Comparison of ENCODE assay signal across 8 cellular contexts in the genomic region with DNA sequence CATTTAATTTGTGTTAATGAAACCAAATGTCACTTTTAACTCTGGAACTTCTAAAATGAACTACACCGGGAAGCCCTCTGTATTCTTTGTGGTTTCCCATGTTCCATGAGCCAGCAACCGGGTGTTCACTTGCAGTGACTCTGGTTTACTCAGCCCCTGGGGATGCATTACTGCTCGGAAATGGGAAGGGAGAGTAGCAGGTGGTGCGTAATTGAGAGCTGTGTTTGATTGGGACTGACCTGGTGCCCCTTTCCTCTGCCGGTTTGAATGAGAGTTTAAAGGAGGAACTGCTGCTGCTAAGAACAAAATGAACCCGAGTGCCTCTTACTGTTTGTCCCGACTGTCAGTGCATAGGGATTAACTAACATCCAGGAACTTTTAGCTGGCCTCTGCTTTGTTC.
DNase-seq lines count a peak whose midpoint lies in the region; ATAC-seq and TF ChIP-seq lines count a peak whose summit lies in the region.

No MANE protein-coding gene starts in this region.

- no peak overlapping the region for H3K4ac ChIP-seq in H9 (ENCODE audit: low read depth, low read length)

- no peak overlapping the region for H2BK12ac ChIP-seq in H9 (ENCODE audit: insufficient read length, low read depth, low read length)

- H2BK20ac ChIP-seq in H9 (ENCODE audit: low read depth, low read length, poor library complexity, severe bottlenecking), result no peak overlapping the region

- H3K27me3 ChIP-seq in DND-41 (ENCODE audit: insufficient read depth, low read length, poor library complexity) (no peaks in the 10 kb centered on the region), H9 (ENCODE audit: insufficient read depth, low read length) (no peaks in the 10 kb centered on the region), A673 (replicated peaks; ENCODE audit: insufficient read depth, low read depth, low read length, poor library complexity) (no peaks in the 10 kb centered on the region)

- peaks cover 4% of the 10 kb centered on the region for H3K9me3 Mint-ChIP-seq in activated naive CD8-positive, alpha-beta T cell treated with anti-CD3 and anti-CD28 coated beads, Interleukin-2, amount 50 U/mL, for 24 hours
- no peaks in the 10 kb centered on the region for H3K9me3 Mint-ChIP-seq in H9

- H3K9ac ChIP-seq in DND-41 (ENCODE audit: low read depth, low read length), result peak overlapping the region; percentile 48
- H3K9ac ChIP-seq in H9 (ENCODE audit: extremely low read depth, insufficient read length, low read length), result no peak overlapping the region

- no peaks in the 10 kb centered on the region for H3K23me2 ChIP-seq in H9 (ENCODE audit: insufficient read length, low read depth, low read length, poor library complexity, severe bottlenecking)

- H3K4me2 ChIP-seq in DND-41 (ENCODE audit: insufficient read depth, low read length) (peak overlapping the region; percentile 68), H9 (ENCODE audit: insufficient read depth, insufficient read length, low read length) (no peak overlapping the region)

- no peak overlapping the region for H2BK5ac ChIP-seq in H9 (ENCODE audit: insufficient read length, low read length)

- no peak overlapping the region for H3K18ac ChIP-seq in H9 (ENCODE audit: insufficient read length, low read depth, low read length)

- H3K4me3 Mint-ChIP-seq in activated naive CD8-positive, alpha-beta T cell treated with anti-CD3 and anti-CD28 coated beads, Interleukin-2, amount 50 U/mL, for 24 hours, result peak overlapping the region; percentile 71
- H3K4me3 Mint-ChIP-seq in H9, result no peak overlapping the region

- H3K36me3 Mint-ChIP-seq in activated naive CD8-positive, alpha-beta T cell treated with anti-CD3 and anti-CD28 coated beads, Interleukin-2, amount 50 U/mL, for 24 hours (ENCODE audit: low read depth), result peaks cover 58% of the 10 kb centered on the region
- H3K36me3 Mint-ChIP-seq in H9 (ENCODE audit: insufficient read depth in 1 of 3, low read depth in 3 of 3), result peaks cover 0 to 4% (median 2%) of the 10 kb centered on the region in 3 experiments; a peak in 4 of 7 replicates

- H3K36me3 ChIP-seq in DND-41 (ENCODE audit: insufficient read depth, low read length) (peaks cover 9% of the 10 kb centered on the region; the same call in 1 of the 2 replicates), A673 (ENCODE audit: insufficient read depth, low read length, poor library complexity, severe bottlenecking) (no peaks in the 10 kb centered on the region)

- H4K8ac ChIP-seq in H9 (replicated peaks; ENCODE audit: insufficient read length, low read depth, low read length), result no peak overlapping the region

- H3K9me3 ChIP-seq in DND-41 (ENCODE audit: insufficient read depth, low read length, severe bottlenecking), result no peaks in the 10 kb centered on the region
- H3K9me3 ChIP-seq in H9 (ENCODE audit: control insufficient read depth, low read depth, low read length), result no peaks in the 10 kb centered on the region
- H3K9me3 ChIP-seq in A673 (ENCODE audit: low read depth, low read length, poor library complexity, severe bottlenecking), result no peaks in the 10 kb centered on the region

- no peak overlapping the region for H3T11ph ChIP-seq in H9 (ENCODE audit: low read length)

- peak overlapping the region; percentile 26; the same call in 1 of the 2 replicates for H2AFZ ChIP-seq in DND-41 (ENCODE audit: low read depth, low read length)
- no peak overlapping the region for H2AFZ ChIP-seq in H9 (ENCODE audit: low read length)

- ATAC-seq in DND-41 (ENCODE audit: insufficient read depth, low read depth) (peak; percentile 81), GM21528 (IDR thresholded peaks at IDR 0.05; ENCODE audit: low FRiP score, unreplicated experiment) (peak; percentile 70)
- peak; percentile 83 for ATAC-seq in activated naive CD8-positive, alpha-beta T cell treated with anti-CD3 and anti-CD28 coated beads, Interleukin-2, amount 50 U/mL, for 24 hours

- intact Hi-C loops in A673 (cut with micrococcal nuclease; ENCODE audit: unreplicated experiment), result no loop called here

- no peak overlapping the region for H2BK15ac ChIP-seq in H9 (ENCODE audit: low read depth, low read length)

- H3K56ac ChIP-seq in H9 (ENCODE audit: insufficient read length, low read depth, low read length), result no peak overlapping the region

- WGBS in H9 (ENCODE audit: extremely low coverage, insufficient read length, low lambda C conversion rate), result no CpG with 5 or more reads among the region's 7 CpGs

- H3K23ac ChIP-seq in H9 (ENCODE audit: insufficient read length, low read depth, low read length), result no peak overlapping the region

- H3K27ac ChIP-seq in DND-41 (ENCODE audit: low read length), result peak overlapping the region; percentile 95
- no peak overlapping the region for H3K27ac ChIP-seq in H9 (ENCODE audit: insufficient read length, low read depth, low read length)
- no peak overlapping the region for H3K27ac ChIP-seq in A673 (ENCODE audit: low read depth, low read length, poor library complexity, severe bottlenecking)

- H3K4me1 ChIP-seq in DND-41 (ENCODE audit: insufficient read depth, low read length) (peaks cover 50% of the 10 kb centered on the region), H9 (ENCODE audit: insufficient read depth, low read length) (peaks cover 8% of the 10 kb centered on the region; the same call in 1 of the 2 replicates), A673 (ENCODE audit: insufficient read depth, low read length, poor library complexity, severe bottlenecking) (no peaks in the 10 kb centered on the region)

- TF ChIP-seq CTCF in DND-41 (IDR thresholded peaks at IDR 0.05; ENCODE audit: borderline replicate concordance, extremely low read depth, low read length, poor library complexity, severe bottlenecking) (no peak), H9 (conservative IDR thresholded peaks at IDR 0.05) (no peak), A673 (conservative IDR thresholded peaks at IDR 0.05; ENCODE audit: low read depth, low read length) (no peak)

- H3K14ac ChIP-seq in H9 (ENCODE audit: insufficient read depth, low read length), result no peak overlapping the region

- peaks cover 65% of the 10 kb centered on the region for H3K4me1 Mint-ChIP-seq in activated naive CD8-positive, alpha-beta T cell treated with anti-CD3 and anti-CD28 coated beads, Interleukin-2, amount 50 U/mL, for 24 hours
- H3K4me1 Mint-ChIP-seq in H9, result peaks cover 42 to 46% of the 10 kb centered on the region in 2 experiments

- H3K79me2 ChIP-seq in DND-41 (ENCODE audit: insufficient read depth, low read length), result no peaks in the 10 kb centered on the region
- H3K79me2 ChIP-seq in H9 (ENCODE audit: insufficient read depth, low read length), result no peaks in the 10 kb centered on the region

- H4K91ac ChIP-seq in H9 (ENCODE audit: insufficient read length, low read depth, low read length), result no peak overlapping the region

- H2AK5ac ChIP-seq in H9 (ENCODE audit: insufficient read length, low read length), result no peak overlapping the region

- H3K27me3 Mint-ChIP-seq in activated naive CD8-positive, alpha-beta T cell treated with anti-CD3 and anti-CD28 coated beads, Interleukin-2, amount 50 U/mL, for 24 hours, result no peaks in the 10 kb centered on the region
- H3K27me3 Mint-ChIP-seq in H9 (ENCODE audit: low read depth), result no peaks in the 10 kb centered on the region

- no TSS peak for BruUV-seq in A673 (replicated peaks; lab: Mats Ljungman, UMichigan)

- H2BK120ac ChIP-seq in H9 (ENCODE audit: low read depth, low read length, poor library complexity, severe bottlenecking), result no peak overlapping the region

- POLR2A ChIA-PET in A673 (lab: Charles Lee; ENCODE audit: low non-redundant PET), result no interaction called here

- H3K27ac Mint-ChIP-seq in activated naive CD8-positive, alpha-beta T cell treated with anti-CD3 and anti-CD28 coated beads, Interleukin-2, amount 50 U/mL, for 24 hours, result peak overlapping the region; percentile 94
- H3K27ac Mint-ChIP-seq in H9, result no peak overlapping the region; a peak in 1 of 7 replicates

- no peak overlapping the region for H4K5ac ChIP-seq in H9 (ENCODE audit: insufficient read length, low read depth, low read length)

- DNase-seq in DND-41 (peak; percentile 81), NCI-H146 treated with DMSO at 0.1 percent for 48 hours (lab: John Stamatoyannopoulos, UW; ENCODE audit: unreplicated experiment) (peak; percentile 89), H9 (no peak), GM19240 (ENCODE audit: insufficient read length, low spot score) (no peak), A673 (ENCODE audit: low spot score) (no peak)
- peak; percentile 68 for DNase-seq in activated naive CD8-positive, alpha-beta T cell treated with anti-CD3 and anti-CD28 coated beads, Interleukin-2, amount 50 U/mL, for 24 hours
- DNase-seq in stimulated activated CD4-positive, alpha-beta T cell treated with anti-CD3 and anti-CD28 coated beads, Interleukin-1b, Interleukin-23, amount 100 ng/mL, for 48 hours, result peak; percentile 70

- H4K20me1 ChIP-seq in DND-41 (ENCODE audit: insufficient read depth, low read length) (no peaks in the 10 kb centered on the region), H9 (ENCODE audit: control insufficient read depth, insufficient read depth, insufficient read length) (no peaks in the 10 kb centered on the region)

- CTCF ChIA-PET in A673 (lab: Charles Lee), result no interaction called here

- H3K4me3 ChIP-seq in DND-41 (ENCODE audit: low read depth in 1 of 2, low read length in 2 of 2), result peak overlapping the region in 1 of 2 experiments; percentile 34; a peak in 2 of 4 replicates
- no peak overlapping the region for H3K4me3 ChIP-seq in A673 (ENCODE audit: low read depth, low read length, poor library complexity, severe bottlenecking)

- no peaks in the 10 kb centered on the region for H3K79me1 ChIP-seq in H9 (ENCODE audit: insufficient read depth, low read depth, low read length, poor library complexity, severe bottlenecking)

Comparison
In these comparisons a context has a peak if more than half of its experiments do, and no peak if none do; other contexts are left out.
1. DNase-seq: peak in DND-41 (single experiment), NCI-H146 treated with DMSO at 0.1 percent for 48 hours (single experiment), activated naive CD8-positive, alpha-beta T cell treated with anti-CD3 and anti-CD28 coated beads, Interleukin-2, amount 50 U/mL, for 24 hours (single experiment) and stimulated activated CD4-positive, alpha-beta T cell treated with anti-CD3 and anti-CD28 coated beads, Interleukin-1b, Interleukin-23, amount 100 ng/mL, for 48 hours (single experiment); none in H9 (single experiment), GM19240 (single experiment) and A673 (single experiment).
2. Peak in every context shown above with its lines, with median percentiles within 50 percentile points of each other: ATAC-seq.